In the genomic region with DNA sequence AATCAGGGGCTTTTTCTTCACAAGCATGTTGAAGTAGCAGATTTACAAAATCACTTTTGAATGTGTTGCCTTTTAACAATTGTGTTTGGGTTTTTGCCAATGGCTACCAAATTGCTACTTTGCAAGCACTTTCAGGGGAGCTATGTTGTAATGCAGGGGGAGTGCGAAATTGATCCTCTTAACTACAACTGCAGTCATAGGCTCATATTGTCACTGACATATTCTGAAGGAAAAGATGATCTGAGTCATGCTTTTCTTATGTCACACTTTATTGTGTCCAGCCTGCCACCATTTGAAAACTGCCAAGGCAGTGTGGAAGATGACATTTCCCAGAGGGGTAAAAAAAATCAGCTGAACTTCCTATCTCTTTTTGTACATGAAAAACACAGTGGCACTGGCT, we compare ENCODE assay signal across 17 cellular contexts.
"Had no signal": no experiment of that assay in that cellular context is flagged by ENCODE, and none has a peak within 500 bp of the region (broad histone marks: within the 10 kb centered on the region; RNA-seq: fewer than 3 reads in every experiment).

No MANE protein-coding gene starts in this region.

- H3K4me3 ChIP-seq: left ventricle myocardium inferior, suprapubic skin had no signal

- H3K27ac ChIP-seq: left ventricle myocardium inferior, suprapubic skin, WERI-Rb-1 had no signal

- DNase-seq: activated CD4-positive, alpha-beta T cell treated with anti-CD3 and anti-CD28 coated beads, Interleukin-2, amount 50 U/mL, for 48 hours; activated effector memory CD4-positive, alpha-beta T cell treated with Interleukin-2 at 50 U/mL for 16 hours; activated naive CD4-positive, alpha-beta T cell treated with anti-CD3 and anti-CD28 coated beads, Interleukin-2, amount 50 U/mL, for 16 hours; activated T-cell treated with anti-CD3 and anti-CD28 coated beads, Interleukin-2, amount 50 U/mL, for 24 hours; erythroblast; glutamatergic neuron; left ventricle myocardium inferior; mesendoderm; natural killer cell; nucleus accumbens; stimulated activated CD4-positive, alpha-beta T cell treated with anti-CD3 and anti-CD28 coated beads, Interleukin-15, amount 100 ng/mL, for 24 hours; stimulated activated CD4-positive, alpha-beta T cell treated with anti-CD3 and anti-CD28 coated beads, Interleukin-4, amount 100 ng/mL, for 24 hours; stimulated activated naive CD8-positive, alpha-beta T cell treated with anti-CD3 and anti-CD28 coated beads, Interleukin-15, Interleukin-2, amounts not matched to agents 100 U/mL and 50 U/mL, for 24 hours; WERI-Rb-1 had no signal

- H3K4me1 ChIP-seq: left ventricle myocardium inferior, suprapubic skin had no signal

- H3K9me3 ChIP-seq: left ventricle myocardium inferior, suprapubic skin had no signal

- H3K27me3 ChIP-seq: suprapubic skin had no signal

- ATAC-seq: natural killer cell; stimulated activated naive CD8-positive, alpha-beta T cell treated with anti-CD3 and anti-CD28 coated beads, Interleukin-15, Interleukin-2, amounts not matched to agents 100 U/mL and 50 U/mL, for 24 hours had no signal

- FAIRE-seq: astrocyte, bronchial epithelial cell had no signal
